In the genomic region with DNA sequence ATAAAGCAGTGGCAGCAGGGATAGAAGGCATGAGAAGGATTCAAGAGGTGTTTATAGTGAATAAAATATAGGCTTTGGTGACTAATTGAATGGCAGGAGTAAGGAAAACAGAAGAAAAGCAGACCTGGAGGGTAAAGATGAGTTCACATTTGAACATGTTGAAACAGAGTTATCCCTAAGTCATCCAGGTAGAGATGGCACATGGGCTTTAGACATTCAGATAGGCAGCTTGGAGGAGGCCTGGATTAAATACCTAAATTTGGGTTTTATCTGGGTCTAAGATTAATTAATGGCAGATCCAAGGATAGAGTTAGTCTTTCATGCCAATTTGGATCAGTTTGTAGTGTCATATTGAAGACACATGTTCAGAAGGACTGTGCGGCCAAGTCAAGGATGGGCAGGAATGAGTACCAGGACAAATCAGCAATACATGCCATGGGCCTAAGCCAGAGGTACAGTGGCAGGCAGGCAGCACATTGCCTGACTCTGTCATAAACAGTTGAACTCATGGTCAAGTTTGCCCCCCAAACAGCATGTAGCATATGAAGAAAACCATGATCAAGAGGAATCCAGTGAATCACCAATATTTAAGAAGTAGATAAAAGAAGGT, we compare ENCODE assay signal across 20 cellular contexts.
DNase-seq lines count a peak whose midpoint lies in the region; ATAC-seq and TF ChIP-seq lines count a peak whose summit lies in the region.
"Had no signal": no experiment of that assay in that cellular context is flagged by ENCODE, and none has a peak within 500 bp of the region (broad histone marks: within the 10 kb centered on the region; RNA-seq: fewer than 3 reads in every experiment).

No MANE protein-coding gene starts in this region.

- BruUV-seq in PC-3 (replicated peaks; lab: Mats Ljungman, UMichigan) = no TSS peak

- no peaks in the 10 kb centered on the region for H3K79me2 ChIP-seq in PC-3 (ENCODE audit: low read length)

- no peak overlapping the region for H3K4me3 ChIP-seq in AG10803 (ENCODE audit: low read length)
- H3K4me3 ChIP-seq in PC-3 (ENCODE audit: low read length) = no peak overlapping the region
- H3K4me3 ChIP-seq in epithelial cell of esophagus (ENCODE audit: low read length) = no peak overlapping the region
- no peak overlapping the region for H3K4me3 ChIP-seq in sigmoid colon
- H3K4me3 ChIP-seq: SJSA1 had no signal

- TF ChIP-seq CTCF in AG10803 (conservative IDR thresholded peaks at IDR 0.05; ENCODE audit: low read length) (no peak), PC-3 (conservative IDR thresholded peaks at IDR 0.05; ENCODE audit: low read depth, low read length) (no peak), epithelial cell of esophagus (IDR thresholded peaks at IDR 0.05; ENCODE audit: insufficient read depth, low read depth, low read length, missing control alignments) (no peak), neural crest cell (conservative IDR thresholded peaks at IDR 0.05) (no peak), sigmoid colon (IDR thresholded peaks at IDR 0.05) (no peak)

- peak overlapping the region; percentile 40 for H2AFZ ChIP-seq in PC-3 (ENCODE audit: low read length)

- WGBS in sigmoid colon, 2 donors = 100% methylated on average over 1 of the region's 1 CpG

- H3K4me1 ChIP-seq in PC-3 (ENCODE audit: insufficient read depth, low read length) (peaks cover 23% of the 10 kb centered on the region), sigmoid colon (no peaks in the 10 kb centered on the region)

- POLR2A ChIA-PET in PC-3 (lab: Charles Lee; ENCODE audit: unreplicated experiment) = interaction anchor here (1.0 kb wide), 1 partner anchor 26 kb away, joined by 3 read pairs; no protein-coding TSS in a partner anchor

- peaks cover 30% of the 10 kb centered on the region for H3K36me3 Mint-ChIP-seq in neural crest cell (ENCODE audit: low read depth)

- no peak overlapping the region for H3K4me3 Mint-ChIP-seq in neural crest cell
- H3K4me3 Mint-ChIP-seq: IgD-negative memory B cell had no signal

- H3K27ac ChIP-seq in PC-3 (ENCODE audit: low read length) = peak overlapping the region; percentile 94
- H3K27ac ChIP-seq in sigmoid colon = no peak overlapping the region
- H3K27ac ChIP-seq: KMS-11, SJSA1 had no signal

- H3K9me2 ChIP-seq in PC-3 (replicated peaks; ENCODE audit: low read length) = 0 out of 2 replicates have a peak, but pooled peaks cover 4% of the 10 kb centered on the region

- H3K27me3 ChIP-seq in PC-3 (ENCODE audit: low read length) (no peaks in the 10 kb centered on the region), sigmoid colon (no peaks in the 10 kb centered on the region)
- H3K27me3 ChIP-seq: SJSA1 had no signal

- ATAC-seq in PC-3 (peak; percentile 61; the same call in 1 of the 2 replicates), GM19023 (IDR thresholded peaks at IDR 0.05; ENCODE audit: unreplicated experiment) (no peak)
- ATAC-seq: HCT116, Right ventricle myocardium inferior had no signal

- peak overlapping the region; percentile 57 for H3K9ac ChIP-seq in PC-3 (ENCODE audit: low read length)
- H3K9ac ChIP-seq: KMS-11 had no signal

- peaks cover 13% of the 10 kb centered on the region for H3K9me3 Mint-ChIP-seq in neural crest cell

- no peaks in the 10 kb centered on the region for H4K20me1 ChIP-seq in PC-3 (ENCODE audit: low read length)

- peaks cover 7% of the 10 kb centered on the region for H3F3A ChIP-seq in PC-3 (ENCODE audit: low read length, unreplicated experiment)

- peaks cover 33% of the 10 kb centered on the region for H3K4me1 Mint-ChIP-seq in neural crest cell
- H3K4me1 Mint-ChIP-seq: IgD-negative memory B cell had no signal

- peak; percentile 12 for DNase-seq in AG10803 (ENCODE audit: low read depth)
- DNase-seq in PC-3 = no peak
- DNase-seq in epithelial cell of esophagus (ENCODE audit: low read depth) = peak; percentile 86
- no peak for DNase-seq in neural crest cell (ENCODE audit: low read depth, low spot score)
- no peak for DNase-seq in sigmoid colon
- no peak for DNase-seq in NK-92 (lab: John Stamatoyannopoulos, UW; ENCODE audit: unreplicated experiment)
- DNase-seq: ACHN, DMS153, NCI-H1048, NCI-H1417, NCI-H1694, NCI-H2081, NCI-H2227 treated with DMSO at 0.1 percent for 48 hours, NCI-H526 treated with DMSO at 0.1 percent for 48 hours had no signal

- peak overlapping the region; percentile 58 for H3K4me2 ChIP-seq in PC-3 (ENCODE audit: low read length)
- H3K4me2 ChIP-seq: KMS-11 had no signal

- CTCF ChIA-PET in PC-3 (lab: Charles Lee) = interaction anchor here (0.7 kb wide), 1 partner anchor 11 kb away, joined by 5 read pairs; no protein-coding TSS in a partner anchor

- peak overlapping the region; percentile 13 for H3K27ac Mint-ChIP-seq in neural crest cell (ENCODE audit: unreplicated experiment)
- H3K27ac Mint-ChIP-seq: IgD-negative memory B cell had no signal

- no peaks in the 10 kb centered on the region for H3K27me3 Mint-ChIP-seq in neural crest cell (ENCODE audit: low read depth)
- H3K27me3 Mint-ChIP-seq: IgD-negative memory B cell had no signal

- H3K36me3 ChIP-seq in PC-3 (ENCODE audit: low read depth, low read length) (no peaks in the 10 kb centered on the region), sigmoid colon (peaks cover 0 to 8% (median 0%) of the 10 kb centered on the region in 4 donors)

- TF ChIP-seq POLR2A in sigmoid colon (IDR thresholded peaks at IDR 0.05) = no peak

- H3K9me3 ChIP-seq in PC-3 (ENCODE audit: low read length) (no peaks in the 10 kb centered on the region), sigmoid colon (no peaks in the 10 kb centered on the region)
- H3K9me3 ChIP-seq: SJSA1 had no signal

- TF ChIP-seq EP300 in sigmoid colon (IDR thresholded peaks at IDR 0.05) = no peak

- intact Hi-C loops in PC-3 (cut with micrococcal nuclease) = loop anchor here (1.0 to 2.0 kb wide), 4 partner anchors 10 to 59 kb away; no protein-coding TSS in a partner anchor
- intact Hi-C loops in sigmoid colon (cut with DNase I) = no loop called here

Comparison
In these comparisons a context has a peak if more than half of its experiments do, and no peak if none do; other contexts are left out.
1. DNase-seq: peak in AG10803 (single experiment) and epithelial cell of esophagus (single experiment); none in PC-3 (single experiment), neural crest cell (single experiment), sigmoid colon (single experiment) and NK-92 (single experiment).